ENCODE assay signal across 2 cellular contexts in the genomic region with DNA sequence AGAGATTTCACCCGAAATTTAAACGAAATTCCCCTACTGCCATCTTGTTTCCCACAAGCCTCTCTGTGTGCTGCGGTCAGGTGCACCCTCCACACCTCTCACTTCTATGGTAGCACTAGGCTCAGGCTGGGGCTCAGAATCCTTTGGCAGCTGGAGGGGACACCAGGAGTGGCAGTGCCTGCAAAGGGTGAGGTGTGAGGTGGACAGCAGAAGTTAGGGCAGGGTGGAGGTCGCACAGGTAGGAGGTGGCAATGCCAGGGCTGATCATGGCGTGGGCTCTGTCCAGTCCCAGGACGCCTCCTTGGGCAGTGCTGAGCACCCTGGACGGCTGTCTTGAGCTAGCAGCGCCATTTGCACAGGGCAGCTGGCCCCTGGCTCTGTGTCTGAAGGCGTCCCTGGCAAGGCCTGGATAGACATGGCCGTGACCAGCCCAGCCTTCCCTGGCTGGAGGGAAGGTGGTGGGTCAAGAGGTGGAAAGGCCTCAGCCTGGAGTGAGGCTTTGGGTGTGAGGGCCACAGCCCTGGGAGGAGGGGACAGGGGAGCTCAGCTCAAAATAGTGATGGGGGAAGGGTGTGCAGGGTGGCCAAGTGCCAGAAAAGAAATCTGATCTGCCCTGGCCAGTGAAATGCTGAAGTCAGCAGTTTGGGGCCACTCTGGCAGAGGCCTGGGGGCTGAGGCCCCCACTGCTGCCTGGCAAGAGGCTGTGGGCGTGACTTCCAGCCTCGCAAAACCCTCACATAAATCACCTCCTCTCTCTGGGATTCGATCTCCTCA.
A peak's percentile ranks its signal among the peaks of the same experiment; 100 is the strongest.
TF ChIP-seq lines count a peak whose summit lies in the region.

No MANE protein-coding gene starts in this region.

TF ChIP-seq in IMR-90, 13 proteins besides CTCF, POLR2A, EP300 and RAD21:
- TF ChIP-seq BHLHE40 (IDR thresholded peaks at IDR 0.05; ENCODE audit: low read depth, low read length) = no peak
- peak; percentile 96 for TF ChIP-seq MAFK (IDR thresholded peaks at IDR 0.05; ENCODE audit: low read depth, low read length)
- TF ChIP-seq USF2 (IDR thresholded peaks at IDR 0.05; ENCODE audit: low read depth, low read length) = no peak
TF ChIP-seq in IMR-90: peak in this region for 1.

TF ChIP-seq in HepG2, 621 proteins besides CTCF, POLR2A, EP300 and RAD21:
- TF ChIP-seq MXI1 (IDR thresholded peaks at IDR 0.05; ENCODE audit: borderline replicate concordance, low read depth, low read length) (no peak), GABPA (IDR thresholded peaks at IDR 0.05; ENCODE audit: low read depth, low read length) (no peak), GABPA (CRISPR knock-in tag; IDR thresholded peaks at IDR 0.05; ENCODE audit: low read depth) (no peak), MAFK (conservative IDR thresholded peaks at IDR 0.05 in 1 of 2, IDR thresholded peaks at IDR 0.05 in 1 of 2; ENCODE audit: low read length in 2 of 2) (peak; percentile 90 to 97), ZNF724P (CRISPR knock-in tag; IDR thresholded peaks at IDR 0.05; ENCODE audit: borderline replicate concordance) (no peak), PATZ1 (CRISPR knock-in tag; IDR thresholded peaks at IDR 0.05) (0 out of 2 replicates have a peak, but pooled peaks have one; percentile 13), ESRRA (CRISPR knock-in tag; IDR thresholded peaks at IDR 0.05; ENCODE audit: low read depth) (no peak), MAFF (IDR thresholded peaks at IDR 0.05; ENCODE audit: low read depth, low read length) (peak; percentile 94), SIX1 (CRISPR knock-in tag; IDR thresholded peaks at IDR 0.05; ENCODE audit: borderline replicate concordance) (peak; percentile 52; the same call in 1 of the 2 replicates), PRPF4 (IDR thresholded peaks at IDR 0.05; ENCODE audit: low read depth, low read length, poor library complexity, severe bottlenecking) (no peak), ZSCAN9 (CRISPR knock-in tag; IDR thresholded peaks at IDR 0.05; ENCODE audit: borderline replicate concordance) (no peak), ZSCAN5A (CRISPR knock-in tag; IDR thresholded peaks at IDR 0.05; ENCODE audit: borderline replicate concordance) (no peak)
TF ChIP-seq in HepG2: peak in this region for 4.
